ENCODE assay signal across 18 cellular contexts in genomic region chr3:122498152-122498551, GRCh38. TPM values are rescaled to one million over a fixed set of nuclear protein-coding genes. Genes with fewer than 3 reads are reported as not detected.
A peak's percentile ranks its signal among the peaks of the same experiment; 100 is the strongest.
DNase-seq lines count a peak whose midpoint lies in the region; ATAC-seq, FAIRE-seq and TF ChIP-seq lines count a peak whose summit lies in the region.
"Had no signal": no experiment of that assay in that cellular context is flagged by ENCODE, and none has a peak within 500 bp of the region (broad histone marks: within the 10 kb centered on the region; RNA-seq: fewer than 3 reads in every experiment).

No MANE protein-coding gene starts in this region.

- no peak overlapping the region for H3K4me3 ChIP-seq in GM23338
- H3K4me3 ChIP-seq in NB4 (ENCODE audit: low read depth, low read length): no peak overlapping the region
- no peak overlapping the region for H3K4me3 ChIP-seq in osteoblast (ENCODE audit: insufficient read depth, low read length)
- no peak overlapping the region for H3K4me3 ChIP-seq in ovary
- H3K4me3 ChIP-seq in small intestine (ENCODE audit: low read depth in 1 of 2, low read length in 2 of 2): no peak overlapping the region
- H3K4me3 ChIP-seq: transverse colon had no signal

- intact Hi-C loops in ovary (cut with DNase I): no loop called here

- no peak overlapping the region for H3K4me3 Mint-ChIP-seq in GM23338
- H3K4me3 Mint-ChIP-seq in central memory CD8-positive, alpha-beta T cell: no peak overlapping the region
- H3K4me3 Mint-ChIP-seq: naive thymus-derived CD4-positive, alpha-beta T cell had no signal

- H4K20me1 ChIP-seq in GM23338 (replicated peaks; ENCODE audit: insufficient read depth): peaks cover 27% of the 10 kb centered on the region
- peaks cover 53% of the 10 kb centered on the region for H4K20me1 ChIP-seq in osteoblast (ENCODE audit: insufficient read depth, low read length)

- H3K4me2 ChIP-seq in GM23338 (no peak overlapping the region), osteoblast (ENCODE audit: insufficient read depth, low read length) (no peak overlapping the region)

- no peak for FAIRE-seq in small intestine (lab: Jason Lieb, UNC)

- no peaks in the 10 kb centered on the region for H3K27me3 Mint-ChIP-seq in GM23338 (ENCODE audit: insufficient read depth, low read depth, poor library complexity)
- H3K27me3 Mint-ChIP-seq in central memory CD8-positive, alpha-beta T cell: no peaks in the 10 kb centered on the region
- H3K27me3 Mint-ChIP-seq: naive thymus-derived CD4-positive, alpha-beta T cell had no signal

- no peak for TF ChIP-seq EP300 in ovary (IDR thresholded peaks at IDR 0.05)

- peaks cover 33% of the 10 kb centered on the region for H3K4me1 Mint-ChIP-seq in GM23338
- H3K4me1 Mint-ChIP-seq in central memory CD8-positive, alpha-beta T cell: peaks cover 62% of the 10 kb centered on the region

- peak; percentile 43 for DNase-seq in GM23338 (ENCODE audit: low spot score)
- DNase-seq in NB4 (ENCODE audit: low read depth): peak; percentile 13
- DNase-seq in central memory CD8-positive, alpha-beta T cell (ENCODE audit: low spot score in 2 of 2): no peak
- no peak for DNase-seq in osteoblast (ENCODE audit: insufficient read length, low spot score, missing footprints)
- no peak for DNase-seq in LoVo (ENCODE audit: low spot score)
- DNase-seq in ovary: no peak
- no peak for DNase-seq in small intestine
- DNase-seq: activated CD8-positive, alpha-beta memory T cell treated with anti-CD3 and anti-CD28 coated beads for 24 hours; activated effector memory CD4-positive, alpha-beta T cell treated with anti-CD3 and anti-CD28 coated beads, Interleukin-2, amount 50 U/mL, for 16 hours; BE2C; DMS53; Karpas-422; NCI-H1694 treated with DMSO at 0.1 percent for 48 hours; NCI-H446; transverse colon had no signal

- H3K9me2 ChIP-seq in GM23338 (ENCODE audit: insufficient read depth): no peaks in the 10 kb centered on the region

- H2AFZ ChIP-seq in GM23338 (no peak overlapping the region), osteoblast (ENCODE audit: low read length) (no peak overlapping the region)

- peaks cover 43% of the 10 kb centered on the region for H3K4me1 ChIP-seq in GM23338 (ENCODE audit: insufficient read depth)
- H3K4me1 ChIP-seq in osteoblast (ENCODE audit: insufficient read depth, low read length): peaks cover 27% of the 10 kb centered on the region
- H3K4me1 ChIP-seq in ovary (ENCODE audit: insufficient read depth): peaks cover 7% of the 10 kb centered on the region
- H3K4me1 ChIP-seq in small intestine (ENCODE audit: control insufficient read depth in 2 of 2, insufficient read depth in 1 of 2, low read depth in 1 of 2, low read length in 1 of 2): no peaks in the 10 kb centered on the region
- H3K4me1 ChIP-seq: BE2C had no signal

- no peaks in the 10 kb centered on the region for H3F3A ChIP-seq in GM23338 (replicated peaks; ENCODE audit: low read depth)

- H3K27ac Mint-ChIP-seq in GM23338: no peak overlapping the region
- H3K27ac Mint-ChIP-seq in central memory CD8-positive, alpha-beta T cell (ENCODE audit: low read depth): peak overlapping the region; percentile 38

- H3K9me3 ChIP-seq in osteoblast (ENCODE audit: low read depth, low read length) (no peaks in the 10 kb centered on the region), ovary (no peaks in the 10 kb centered on the region), small intestine (ENCODE audit: control insufficient read depth, low read depth) (no peaks in the 10 kb centered on the region)
- H3K9me3 ChIP-seq: BE2C, transverse colon had no signal

- H3K27ac ChIP-seq in GM23338 (ENCODE audit: low read depth): no peak overlapping the region
- H3K27ac ChIP-seq in osteoblast (ENCODE audit: low read depth, low read length): peak overlapping the region; percentile 50
- no peak overlapping the region for H3K27ac ChIP-seq in ovary
- H3K27ac ChIP-seq in small intestine (ENCODE audit: low read depth in 1 of 2, low read length in 1 of 2): no peak overlapping the region
- H3K27ac ChIP-seq: transverse colon, VCaP had no signal

- peaks cover 73% of the 10 kb centered on the region for H3K79me2 ChIP-seq in GM23338 (replicated peaks; ENCODE audit: insufficient read depth)
- peaks cover 77% of the 10 kb centered on the region for H3K79me2 ChIP-seq in osteoblast (ENCODE audit: insufficient read depth, low read length)

- ATAC-seq in GM23338 (peak; percentile 89), GM21717 (IDR thresholded peaks at IDR 0.05; ENCODE audit: unreplicated experiment) (no peak)
- no peak for ATAC-seq in central memory CD8-positive, alpha-beta T cell (replicated peaks; ENCODE audit: extremely low read depth, poor library complexity, severe bottlenecking)

- WGBS in ovary, 3 donors: 61 to 81% (median 76%) methylated on average over 1 of the region's 1 CpG
- WGBS in small intestine, 3 donors: 69 to 92% (median 80%) methylated on average over 1 of the region's 1 CpG

- TF ChIP-seq POLR2A in NB4 (IDR thresholded peaks at IDR 0.05; ENCODE audit: extremely low read depth, insufficient read length) (no peak), ovary (IDR thresholded peaks at IDR 0.05) (no peak)

- no peaks in the 10 kb centered on the region for H3K9me3 Mint-ChIP-seq in GM23338
- H3K9me3 Mint-ChIP-seq in central memory CD8-positive, alpha-beta T cell: no peaks in the 10 kb centered on the region
- H3K9me3 Mint-ChIP-seq: naive thymus-derived CD4-positive, alpha-beta T cell had no signal

- H3K27me3 ChIP-seq in GM23338 (ENCODE audit: insufficient read depth) (no peaks in the 10 kb centered on the region), osteoblast (ENCODE audit: insufficient read depth, low read length) (no peaks in the 10 kb centered on the region), ovary (no peaks in the 10 kb centered on the region), small intestine (ENCODE audit: control insufficient read depth in 2 of 2, insufficient read depth in 2 of 2, low read length in 2 of 2) (no peaks in the 10 kb centered on the region)
- H3K27me3 ChIP-seq: BE2C, transverse colon had no signal

- H3K36me3 Mint-ChIP-seq in GM23338 (ENCODE audit: low read depth): peaks cover 17% of the 10 kb centered on the region
- H3K36me3 Mint-ChIP-seq in central memory CD8-positive, alpha-beta T cell (ENCODE audit: insufficient read depth): peaks cover 25% of the 10 kb centered on the region

- TF ChIP-seq CTCF in GM23338 (conservative IDR thresholded peaks at IDR 0.05; ENCODE audit: low read depth in 2 of 2) (no peak), NB4 (IDR thresholded peaks at IDR 0.05; ENCODE audit: low read depth, low read length) (no peak), osteoblast (IDR thresholded peaks at IDR 0.05; ENCODE audit: extremely low read depth, low read depth, low read length) (no peak), ovary (IDR thresholded peaks at IDR 0.05) (no peak)

- H3K36me3 ChIP-seq in GM23338 (ENCODE audit: insufficient read depth): peaks cover 5% of the 10 kb centered on the region; the same call in 1 of the 2 replicates
- H3K36me3 ChIP-seq in osteoblast (ENCODE audit: insufficient read depth, low read length): peaks cover 4% of the 10 kb centered on the region
- no peaks in the 10 kb centered on the region for H3K36me3 ChIP-seq in ovary
- peaks cover 4 to 5% of the 10 kb centered on the region in 2 donors for H3K36me3 ChIP-seq in small intestine (ENCODE audit: control insufficient read depth in 2 of 2, insufficient read depth in 2 of 2, low read length in 2 of 2)

TF ChIP-seq in GM23338, 12 proteins besides CTCF, POLR2A, EP300 and RAD21:
- no peak for TF ChIP-seq EZH2 (IDR thresholded peaks at IDR 0.05; ENCODE audit: low read depth, unreplicated experiment)
- TF ChIP-seq JUNB (IDR thresholded peaks at IDR 0.05; ENCODE audit: unreplicated experiment): no peak
- TF ChIP-seq NANOG (IDR thresholded peaks at IDR 0.05; ENCODE audit: borderline replicate concordance): no peak
TF ChIP-seq in GM23338: peak in this region for 0.

RNA-seq across cellular contexts. Expression of gene KPNA1, which starts 16.6 kb away (rescaled TPM):
- 30.1 and 38.4 TPM in 2 replicates for total RNA-seq in GM23338 (2014; rRNA removed; shearing (Covaris generic))
- polyA plus RNA-seq in GM23338 (2016; fragmentation: Nextera tagmentation; extraction: Ambion mirVana): 19.8 and 20.5 TPM in 2 replicates
- total RNA-seq in osteoblast: 44.5 and 48.1 TPM in 2 replicates
- total RNA-seq in ovary: 10 to 100 TPM; 17.3 to 68.3 (median 50.5) TPM
- polyA plus RNA-seq in ovary: 10 to 100 TPM; 10.7 to 61.8 TPM
- 10 to 100 TPM; 10.5 to 13.0 (median 10.8) TPM for polyA plus RNA-seq in small intestine

Comparison
In these comparisons a context has a peak if more than half of its experiments do, and no peak if none do; other contexts are left out.
1. DNase-seq: peak in GM23338 (single experiment) and NB4 (single experiment); none in central memory CD8-positive, alpha-beta T cell (0 of 2), osteoblast (single experiment), LoVo (single experiment), ovary (0 of 5) and small intestine (single experiment).